Comparison of ENCODE assay signal across 1 cellular context in genomic region chr2:110873056-110873502, GRCh38.
TF ChIP-seq lines count a peak whose summit lies in the region.

No MANE protein-coding gene starts in this region.

TF ChIP-seq in GM12878, 131 proteins besides CTCF, POLR2A, EP300 and RAD21 (continued from another document):
- TF ChIP-seq BCLAF1 (IDR thresholded peaks at IDR 0.05) (no peak), REST (IDR thresholded peaks at IDR 0.05; ENCODE audit: low read depth, low read length) (no peak), ESRRA (IDR thresholded peaks at IDR 0.05; ENCODE audit: low read length) (no peak), CBX5 (IDR thresholded peaks at IDR 0.05; ENCODE audit: low read depth) (no peak), PAX5 (IDR thresholded peaks at IDR 0.05; ENCODE audit: borderline replicate concordance, low read depth, low read length) (peak; percentile 36; the same call in 1 of the 2 replicates), ATF7 (IDR thresholded peaks at IDR 0.05; ENCODE audit: low read depth) (no peak), YBX1 (IDR thresholded peaks at IDR 0.05) (no peak), CBX3 (IDR thresholded peaks at IDR 0.05; ENCODE audit: borderline replicate concordance, low read depth) (no peak), RUNX3 (IDR thresholded peaks at IDR 0.05; ENCODE audit: low read length) (peak; percentile 29; the same call in 1 of the 2 replicates), ZNF384 (IDR thresholded peaks at IDR 0.05; ENCODE audit: borderline replicate concordance, low read depth, low read length) (no peak), SMC3 (IDR thresholded peaks at IDR 0.05; ENCODE audit: borderline replicate concordance, low read length) (0 out of 2 replicates have a peak, but pooled peaks have one; percentile 1), POU2F2 (IDR thresholded peaks at IDR 0.05; ENCODE audit: borderline replicate concordance, low read depth, low read length) (peak; percentile 86; the same call in 2 of the 3 replicates), BMI1 (IDR thresholded peaks at IDR 0.05; ENCODE audit: borderline replicate concordance) (no peak), E2F4 (IDR thresholded peaks at IDR 0.05; ENCODE audit: low read depth, low read length) (no peak), SUPT20H (IDR thresholded peaks at IDR 0.05; ENCODE audit: borderline replicate concordance, control insufficient read depth, low read depth, low read length) (no peak), SREBF2 (IDR thresholded peaks at IDR 0.05; ENCODE audit: low read length) (no peak), IRF5 (IDR thresholded peaks at IDR 0.05; ENCODE audit: borderline replicate concordance) (no peak), BHLHE40 (IDR thresholded peaks at IDR 0.05; ENCODE audit: borderline replicate concordance in 1 of 2, low read depth in 2 of 2, low read length in 1 of 2) (peak in 1 of 2 experiments; percentile 13; a peak in 1 of 4 replicates), KDM1A (IDR thresholded peaks at IDR 0.05; ENCODE audit: borderline replicate concordance) (no peak), TARDBP (IDR thresholded peaks at IDR 0.05; ENCODE audit: borderline replicate concordance) (no peak), CHD2 (IDR thresholded peaks at IDR 0.05; ENCODE audit: borderline replicate concordance, low read depth, low read length) (no peak; the same call in 1 of the 2 replicates), ASH2L (IDR thresholded peaks at IDR 0.05; ENCODE audit: borderline replicate concordance, low read depth) (no peak), ZBTB33 (IDR thresholded peaks at IDR 0.05) (no peak), SREBF1 (IDR thresholded peaks at IDR 0.05; ENCODE audit: low read length) (no peak), ELK1 (IDR thresholded peaks at IDR 0.05; ENCODE audit: low read depth, low read length) (no peak), ZBED1 (IDR thresholded peaks at IDR 0.05; ENCODE audit: borderline replicate concordance) (no peak), CBFB (IDR thresholded peaks at IDR 0.05; ENCODE audit: low read depth) (no peak), IKZF2 (IDR thresholded peaks at IDR 0.05) (peak; percentile 18 to 28; a peak in 1 of 4 replicates), EGR1 (IDR thresholded peaks at IDR 0.05; ENCODE audit: borderline replicate concordance in 1 of 2, low read depth in 2 of 2, low read length in 2 of 2) (no peak), MEF2B (IDR thresholded peaks at IDR 0.05; ENCODE audit: partially characterized antibody, poor library complexity, severe bottlenecking) (peak; percentile 69), MEF2A (IDR thresholded peaks at IDR 0.05; ENCODE audit: insufficient read depth, low read depth, low read length) (no peak), IKZF1 (conservative IDR thresholded peaks at IDR 0.05) (0 out of 2 replicates have a peak, but pooled peaks have one; percentile 16)
TF ChIP-seq in GM12878: peak in this region for 8.
